1 cellular context compared by ENCODE assay signal in the genomic region with DNA sequence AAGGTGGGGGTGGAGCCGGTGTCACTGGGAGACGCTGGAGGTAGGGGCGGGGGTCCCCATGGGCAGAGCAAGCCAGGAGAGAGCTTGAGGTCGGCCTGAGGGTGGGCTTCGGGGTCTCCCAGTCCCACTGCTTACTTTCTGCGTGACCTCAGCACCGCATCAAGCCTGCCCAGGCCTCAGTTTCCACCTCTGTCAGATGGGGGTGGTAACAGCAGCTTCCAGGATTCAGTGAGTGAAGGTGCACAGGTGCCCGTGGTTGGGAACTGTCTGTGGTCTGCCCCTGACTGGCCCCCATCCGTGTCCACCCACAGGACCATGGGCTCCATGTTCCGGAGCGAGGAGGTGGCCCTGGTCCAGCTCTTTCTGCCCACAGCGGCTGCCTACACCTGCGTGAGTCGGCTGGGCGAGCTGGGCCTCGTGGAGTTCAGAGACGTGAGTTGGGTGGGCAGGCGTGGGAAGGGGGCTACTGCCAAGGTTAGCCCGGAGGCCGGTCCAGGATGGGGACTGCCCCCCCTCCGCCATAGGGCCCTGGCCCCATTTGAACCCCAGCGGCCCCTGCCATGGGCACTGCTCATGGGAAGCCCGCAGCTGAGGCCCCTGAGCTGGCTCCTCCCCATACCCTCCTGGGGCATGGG.
TF ChIP-seq lines count a peak whose summit lies in the region.

No MANE protein-coding gene starts in this region.

TF ChIP-seq in HepG2, 621 proteins besides CTCF, POLR2A, EP300 and RAD21:
- TF ChIP-seq TAF15 (IDR thresholded peaks at IDR 0.05; ENCODE audit: low read depth, low read length, poor library complexity, severe bottlenecking): peak; percentile 5
- no peak for TF ChIP-seq NONO (IDR thresholded peaks at IDR 0.05)
- TF ChIP-seq NONO (CRISPR knock-in tag; conservative IDR thresholded peaks at IDR 0.05): 0 out of 2 replicates have a peak, but pooled peaks have one; percentile 23
- 0 out of 2 replicates have a peak, but pooled peaks have one; percentile 0 for TF ChIP-seq HDAC1 (CRISPR knock-in tag; IDR thresholded peaks at IDR 0.05)
- no peak for TF ChIP-seq THAP11 (CRISPR knock-in tag; IDR thresholded peaks at IDR 0.05)
